Comparison of ENCODE assay signal across 1 cellular context in genomic region chr5:127012933-127013332, GRCh38.
TF ChIP-seq lines count a peak whose summit lies in the region.

No MANE protein-coding gene starts in this region.

TF ChIP-seq in SK-N-SH treated with all-trans-retinoic acid at 6 μM for 48 hours, 23 proteins besides CTCF, POLR2A, EP300 and RAD21 (continued from another document):
- TF ChIP-seq POU6F1 (CRISPR knock-in tag; IDR thresholded peaks at IDR 0.05; ENCODE audit: borderline replicate concordance, low read depth): no peak
- no peak for TF ChIP-seq ZNF565 (CRISPR knock-in tag; conservative IDR thresholded peaks at IDR 0.05; ENCODE audit: low read depth)
- no peak for TF ChIP-seq ZNF8 (CRISPR knock-in tag; IDR thresholded peaks at IDR 0.05)
